In genomic region chr9:126860077-126860756, GRCh38 we compare ENCODE assay signal across 1 cellular context.
TF ChIP-seq lines count a peak whose summit lies in the region.

Gene ZBTB34 (plus strand): TSS chr9:126860639. CDS start chr9:126879400, 18,761 bp downstream.

TF ChIP-seq in K562, 482 proteins besides CTCF, POLR2A, EP300 and RAD21 (continued from another document and continues in another):
- TF ChIP-seq ZBTB40 (IDR thresholded peaks at IDR 0.05) = peak; percentile 90
- no peak for TF ChIP-seq ZBTB40 (CRISPR knock-in tag; IDR thresholded peaks at IDR 0.05)
- TF ChIP-seq MBD2 (IDR thresholded peaks at IDR 0.05; ENCODE audit: borderline replicate concordance, low read depth) = 0 out of 2 replicates have a peak, but pooled peaks have one; percentile 63
- TF ChIP-seq EP400 (IDR thresholded peaks at IDR 0.05) = peak; percentile 74
- no peak for TF ChIP-seq ZSCAN32 (CRISPR knock-in tag; IDR thresholded peaks at IDR 0.05)
- peak; percentile 81 for TF ChIP-seq SUPT5H (IDR thresholded peaks at IDR 0.05)
- 0 out of 2 replicates have a peak, but pooled peaks have one; percentile 23 for TF ChIP-seq ZNF592 (IDR thresholded peaks at IDR 0.05)
- no peak for TF ChIP-seq PCBP2 (IDR thresholded peaks at IDR 0.05; ENCODE audit: low read depth, low read length, poor library complexity, severe bottlenecking)
- no peak for TF ChIP-seq PCBP1 (IDR thresholded peaks at IDR 0.05; ENCODE audit: low read depth, low read length, poor library complexity, severe bottlenecking)
- peak; percentile 99 for TF ChIP-seq RB1 (IDR thresholded peaks at IDR 0.05; ENCODE audit: low read depth)
- no peak for TF ChIP-seq FUS (optimal IDR thresholded peaks at IDR 0.05; ENCODE audit: low read depth, low read length)
- peak; percentile 69 for TF ChIP-seq TAF1 (IDR thresholded peaks at IDR 0.05; ENCODE audit: control insufficient read depth, extremely low read depth, insufficient read depth, low read length, severe bottlenecking)
- TF ChIP-seq U2AF1 (optimal IDR thresholded peaks at IDR 0.05; ENCODE audit: low read depth, low read length) = peak; percentile 45
- TF ChIP-seq ZNF589 (CRISPR knock-in tag; IDR thresholded peaks at IDR 0.05; ENCODE audit: low read depth) = no peak
- TF ChIP-seq POLR2B (IDR thresholded peaks at IDR 0.05; ENCODE audit: low read depth, partially characterized antibody) = peak; percentile 48
- TF ChIP-seq HCFC1 (IDR thresholded peaks at IDR 0.05; ENCODE audit: low read depth, low read length) = 0 out of 2 replicates have a peak, but pooled peaks have one; percentile 42
- no peak for TF ChIP-seq SAP30 (IDR thresholded peaks at IDR 0.05; ENCODE audit: borderline replicate concordance, insufficient read depth, low read depth, low read length, poor library complexity, severe bottlenecking)
- TF ChIP-seq MAZ (CRISPR knock-in tag; conservative IDR thresholded peaks at IDR 0.05 in 1 of 2, IDR thresholded peaks at IDR 0.05 in 1 of 2) = peak; percentile 84 to 91
- no peak for TF ChIP-seq SRSF9 (IDR thresholded peaks at IDR 0.05; ENCODE audit: borderline replicate concordance, low read depth, low read length)
- peak in 1 of 2 experiments; percentile 79; a peak in 2 of 4 replicates for TF ChIP-seq HDAC1 (IDR thresholded peaks at IDR 0.05)
- TF ChIP-seq ETS2 (tag; IDR thresholded peaks at IDR 0.05; ENCODE audit: borderline replicate concordance, poor library complexity, severe bottlenecking) = no peak
- TF ChIP-seq MAFK (IDR thresholded peaks at IDR 0.05; ENCODE audit: low read length) = no peak
- peak; percentile 40; the same call in 1 of the 2 replicates for TF ChIP-seq ZFX (CRISPR knock-in tag; IDR thresholded peaks at IDR 0.05)
- peak; percentile 74 for TF ChIP-seq CXXC5 (CRISPR knock-in tag; IDR thresholded peaks at IDR 0.05)
- 0 out of 4 replicates have a peak, but pooled peaks of 1 of the 2 experiments have one; percentile 36 for TF ChIP-seq SIN3A (IDR thresholded peaks at IDR 0.05; ENCODE audit: borderline replicate concordance in 2 of 2, control insufficient read depth in 1 of 2, low read depth in 2 of 2, low read length in 2 of 2)
- TF ChIP-seq HNRNPH1 (optimal IDR thresholded peaks at IDR 0.05; ENCODE audit: low read depth, low read length) = no peak
- TF ChIP-seq RBFOX2 (IDR thresholded peaks at IDR 0.05; ENCODE audit: low read depth, low read length) = peak; percentile 73
- peak; percentile 56; the same call in 1 of the 2 replicates for TF ChIP-seq STAT6 (CRISPR knock-in tag; IDR thresholded peaks at IDR 0.05)
- TF ChIP-seq PTRF (tag; IDR thresholded peaks at IDR 0.05) = no peak
- TF ChIP-seq MNT (conservative IDR thresholded peaks at IDR 0.05) = peak; percentile 56 to 58; a peak in 2 of 4 replicates
- TF ChIP-seq SMAD3 (CRISPR knock-in tag; conservative IDR thresholded peaks at IDR 0.05) = peak; percentile 50; the same call in 1 of the 2 replicates
- TF ChIP-seq ZNF507 (tag; conservative IDR thresholded peaks at IDR 0.05) = no peak
- peak in 1 of 2 experiments; percentile 86; a peak in 2 of 4 replicates for TF ChIP-seq ZNF639 (CRISPR knock-in tag; conservative IDR thresholded peaks at IDR 0.05 in 1 of 2, IDR thresholded peaks at IDR 0.05 in 1 of 2)
- TF ChIP-seq KDM5B (IDR thresholded peaks at IDR 0.05; ENCODE audit: insufficient replicate concordance, low read depth, low read length) = peak; percentile 74
- peak; percentile 47 for TF ChIP-seq CCNT2 (IDR thresholded peaks at IDR 0.05; ENCODE audit: borderline replicate concordance, extremely low read depth, insufficient read length, low read depth, low read length)
- TF ChIP-seq MTA2 (IDR thresholded peaks at IDR 0.05; ENCODE audit: low read depth) = 0 out of 2 replicates have a peak, but pooled peaks have one; percentile 20
- TF ChIP-seq TBP (optimal IDR thresholded peaks at IDR 0.05; ENCODE audit: low read depth, low read length) = peak; percentile 55
- TF ChIP-seq RBBP5 (IDR thresholded peaks at IDR 0.05; ENCODE audit: borderline replicate concordance, insufficient read depth, low read length, poor library complexity, severe bottlenecking) = peak; percentile 81
- peak; percentile 97 for TF ChIP-seq VEZF1 (CRISPR knock-in tag; IDR thresholded peaks at IDR 0.05)
- 0 out of 2 replicates have a peak, but pooled peaks have one; percentile 26 for TF ChIP-seq ETV5 (CRISPR knock-in tag; IDR thresholded peaks at IDR 0.05; ENCODE audit: low read depth)
- peak; percentile 71 for TF ChIP-seq GATAD2B (IDR thresholded peaks at IDR 0.05; ENCODE audit: borderline replicate concordance)
- peak; percentile 99 for TF ChIP-seq GABPA (tag; conservative IDR thresholded peaks at IDR 0.05; ENCODE audit: low read depth)
